29 cellular contexts compared by ENCODE assay signal in genomic region chr21:31577280-31577679, GRCh38.
"Had no signal": no experiment of that assay in that cellular context is flagged by ENCODE, and none has a peak within 500 bp of the region (broad histone marks: within the 10 kb centered on the region; RNA-seq: fewer than 3 reads in every experiment).

No MANE protein-coding gene starts in this region.

- H3K9me3 ChIP-seq: MG63 had no signal

- H3K4me1 Mint-ChIP-seq: activated B cell treated with CpG ODN at 0.5 μM for 24 hours; activated CD8-positive, alpha-beta memory T cell treated with anti-CD3 and anti-CD28 coated beads, Interleukin-2, amount 10 ng/mL, durations not matched to agents 7 days and 5 days; activated naive CD8-positive, alpha-beta T cell treated with anti-CD3 and anti-CD28 coated beads, Interleukin-2, amount 50 U/mL, for 24 hours; central memory CD8-positive, alpha-beta T cell had no signal

- H3K4me3 ChIP-seq: MG63, SK-N-MC had no signal

- H3K27me3 ChIP-seq: MG63 had no signal

- H3K4me3 Mint-ChIP-seq: activated B cell treated with CpG ODN at 0.5 μM for 24 hours; activated CD4-positive, alpha-beta T cell treated with anti-CD3 and anti-CD28 coated beads, Interleukin-2, amount 10 ng/mL, durations not matched to agents 24 days and 14 days; activated CD8-positive, alpha-beta memory T cell treated with anti-CD3 and anti-CD28 coated beads, Interleukin-2, amount 10 ng/mL, durations not matched to agents 7 days and 5 days; activated naive CD4-positive, alpha-beta T cell treated with anti-CD3 and anti-CD28 coated beads, Interleukin-2, amount 50 U/mL, for 24 hours; activated naive CD8-positive, alpha-beta T cell treated with anti-CD3 and anti-CD28 coated beads, Interleukin-2, amount 50 U/mL, for 24 hours; activated T-cell treated with anti-CD3 and anti-CD28 coated beads, Interleukin-2, amount 50 U/mL, for 24 hours; activated T-helper 1 cell treated with anti-CD3 and anti-CD28 coated beads, Interleukin-12 subunit alpha, Interleukin-12 subunit beta, Interleukin-2, Interleukin-4 antibody, amounts not matched to agents 30 ng/mL and 10 ng/mL and 1 ng/mL, durations not matched to agents 14 hours and 24 hours and 36 hours; brain; central memory CD8-positive, alpha-beta T cell; T-cell had no signal

- H3K27ac Mint-ChIP-seq: activated B cell treated with CpG ODN at 0.5 μM for 24 hours; activated CD4-positive, alpha-beta T cell treated with anti-CD3 and anti-CD28 coated beads, Interleukin-2, amount 10 ng/mL, durations not matched to agents 24 days and 14 days; activated CD8-positive, alpha-beta memory T cell treated with anti-CD3 and anti-CD28 coated beads, Interleukin-2, amount 10 ng/mL, durations not matched to agents 7 days and 5 days; activated naive CD4-positive, alpha-beta T cell treated with anti-CD3 and anti-CD28 coated beads, Interleukin-2, amount 50 U/mL, for 24 hours; activated naive CD8-positive, alpha-beta T cell treated with anti-CD3 and anti-CD28 coated beads, Interleukin-2, amount 50 U/mL, for 24 hours; activated T-cell treated with anti-CD3 and anti-CD28 coated beads, Interleukin-2, amount 50 U/mL, for 24 hours; activated T-helper 1 cell treated with anti-CD3 and anti-CD28 coated beads, Interleukin-12 subunit alpha, Interleukin-12 subunit beta, Interleukin-2, Interleukin-4 antibody, amounts not matched to agents 30 ng/mL and 10 ng/mL and 1 ng/mL, durations not matched to agents 14 hours and 24 hours and 36 hours; brain; T-cell had no signal

- H3K36me3 Mint-ChIP-seq: activated CD8-positive, alpha-beta memory T cell treated with anti-CD3 and anti-CD28 coated beads, Interleukin-2, amount 10 ng/mL, durations not matched to agents 7 days and 5 days; T-cell had no signal

- ATAC-seq: activated CD8-positive, alpha-beta memory T cell treated with anti-CD3 and anti-CD28 coated beads, Interleukin-2, amount 10 ng/mL, durations not matched to agents 7 days and 5 days; activated naive CD8-positive, alpha-beta T cell treated with anti-CD3 and anti-CD28 coated beads, Interleukin-2, amount 50 U/mL, for 24 hours; T-cell had no signal

- H3K27ac ChIP-seq: SK-N-MC had no signal

- DNase-seq: activated B cell treated with CpG ODN at 0.5 μM for 24 hours; activated CD4-positive, alpha-beta T cell treated with anti-CD3 and anti-CD28 coated beads for 1 hour; activated CD4-positive, alpha-beta T cell treated with anti-CD3 and anti-CD28 coated beads, Interleukin-2, amount 10 ng/mL, durations not matched to agents 24 days and 14 days; activated CD4-positive, alpha-beta T cell treated with anti-CD3 and anti-CD28 coated beads, Interleukin-2, amount 50 U/mL, for 48 hours; activated CD8-positive, alpha-beta memory T cell treated with anti-CD3 and anti-CD28 coated beads, Interleukin-2, amount 10 ng/mL, durations not matched to agents 7 days and 5 days; activated effector memory CD4-positive, alpha-beta T cell treated with Interleukin-2 at 50 U/mL for 16 hours; activated naive CD4-positive, alpha-beta T cell; activated naive CD8-positive, alpha-beta T cell treated with anti-CD3 and anti-CD28 coated beads, Interleukin-2, amount 50 U/mL, for 24 hours; activated T-cell treated with anti-CD3 and anti-CD28 coated beads, Interleukin-2, amount 50 U/mL, for 24 hours; amygdala; MG63; NCI-H1092 treated with DMSO at 0.1 percent for 48 hours; NCI-H1417 treated with DMSO at 0.1 percent for 48 hours; NCI-H1694; NCI-H2029; NCI-H2107; NCI-H2171 treated with DMSO at 0.1 percent for 48 hours; NCI-H345; NCI-H510A; NCI-H526 treated with DMSO at 0.1 percent for 48 hours; SIG-M5; T-cell; T-helper 2 cell; T1000 had no signal

- H3K9me3 Mint-ChIP-seq: activated CD4-positive, alpha-beta T cell treated with anti-CD3 and anti-CD28 coated beads, Interleukin-2, amount 10 ng/mL, durations not matched to agents 24 days and 14 days; activated naive CD4-positive, alpha-beta T cell treated with anti-CD3 and anti-CD28 coated beads, Interleukin-2, amount 50 U/mL, for 24 hours; central memory CD8-positive, alpha-beta T cell had no signal

- H3K27me3 Mint-ChIP-seq: activated naive CD4-positive, alpha-beta T cell treated with anti-CD3 and anti-CD28 coated beads, Interleukin-2, amount 50 U/mL, for 24 hours had no signal

- H3K36me3 ChIP-seq: MG63 had no signal
